Comparison of ENCODE assay signal across 3 cellular contexts in genomic region chr16:17466876-17467275, GRCh38.
TF ChIP-seq lines count a peak whose summit lies in the region.

No MANE protein-coding gene starts in this region.

TF ChIP-seq in SK-N-SH, 30 proteins besides CTCF, POLR2A, EP300 and RAD21:
- TF ChIP-seq RCOR1 (IDR thresholded peaks at IDR 0.05; ENCODE audit: low read length) (no peak), REST (IDR thresholded peaks at IDR 0.05; ENCODE audit: low read depth, low read length) (no peak), MXI1 (IDR thresholded peaks at IDR 0.05; ENCODE audit: low read depth, low read length) (no peak), SIN3A (IDR thresholded peaks at IDR 0.05; ENCODE audit: borderline replicate concordance, low read depth, low read length) (no peak), RXRA (IDR thresholded peaks at IDR 0.05; ENCODE audit: borderline replicate concordance, low read depth) (no peak), ZBTB33 (IDR thresholded peaks at IDR 0.05; ENCODE audit: borderline replicate concordance, low read depth) (no peak), NRF1 (IDR thresholded peaks at IDR 0.05; ENCODE audit: low read depth, low read length) (no peak)
TF ChIP-seq in SK-N-SH: peak in this region for 0.

TF ChIP-seq in SK-N-SH treated with all-trans-retinoic acid at 6 μM for 48 hours, 23 proteins besides CTCF, POLR2A, EP300 and RAD21:
- no peak for TF ChIP-seq CREB5 (CRISPR knock-in tag; IDR thresholded peaks at IDR 0.05; ENCODE audit: low read depth)
- TF ChIP-seq GLIS3 (CRISPR knock-in tag; IDR thresholded peaks at IDR 0.05): no peak
- TF ChIP-seq CSRNP3 (CRISPR knock-in tag; IDR thresholded peaks at IDR 0.05): no peak
- no peak for TF ChIP-seq OSR1 (CRISPR knock-in tag; IDR thresholded peaks at IDR 0.05)
- no peak for TF ChIP-seq RARB (CRISPR knock-in tag; IDR thresholded peaks at IDR 0.05)
- TF ChIP-seq PATZ1 (CRISPR knock-in tag; IDR thresholded peaks at IDR 0.05; ENCODE audit: borderline replicate concordance): no peak
- TF ChIP-seq PPARA (CRISPR knock-in tag; IDR thresholded peaks at IDR 0.05; ENCODE audit: borderline replicate concordance): no peak
- no peak for TF ChIP-seq BACH2 (CRISPR knock-in tag; IDR thresholded peaks at IDR 0.05; ENCODE audit: borderline replicate concordance)
- TF ChIP-seq ZNF70 (CRISPR knock-in tag; IDR thresholded peaks at IDR 0.05): no peak
- no peak for TF ChIP-seq ZC3H10 (CRISPR knock-in tag; IDR thresholded peaks at IDR 0.05)
- TF ChIP-seq ZNF8 (CRISPR knock-in tag; IDR thresholded peaks at IDR 0.05): no peak
- no peak for TF ChIP-seq CSDC2 (CRISPR knock-in tag; IDR thresholded peaks at IDR 0.05)
- TF ChIP-seq POU6F1 (CRISPR knock-in tag; IDR thresholded peaks at IDR 0.05; ENCODE audit: borderline replicate concordance, low read depth): no peak

TF ChIP-seq in GM12878, 131 proteins besides CTCF, POLR2A, EP300 and RAD21:
- TF ChIP-seq KAT2A (conservative IDR thresholded peaks at IDR 0.05; ENCODE audit: control insufficient read depth, low read depth, low read length): no peak
TF ChIP-seq in GM12878: peak in this region for 0.
